Comparison of ENCODE assay signal across 1 cellular context in genomic region chr1:109274533-109275476, GRCh38.
TF ChIP-seq lines count a peak whose summit lies in the region.

No MANE protein-coding gene starts in this region.

TF ChIP-seq in HepG2, 621 proteins besides CTCF, POLR2A, EP300 and RAD21 (continued from another document and continues in another):
- TF ChIP-seq PAXIP1 (CRISPR knock-in tag; conservative IDR thresholded peaks at IDR 0.05) (peak; percentile 87), ZNF577 (CRISPR knock-in tag; IDR thresholded peaks at IDR 0.05; ENCODE audit: borderline replicate concordance, low read depth) (no peak), JUN (CRISPR knock-in tag; IDR thresholded peaks at IDR 0.05) (no peak), NCOA2 (CRISPR knock-in tag; IDR thresholded peaks at IDR 0.05) (peak; percentile 69; the same call in 1 of the 2 replicates), EHMT2 (IDR thresholded peaks at IDR 0.05; ENCODE audit: borderline replicate concordance, low read depth, low read length) (no peak), HNF1A (IDR thresholded peaks at IDR 0.05; ENCODE audit: low read depth) (no peak), HNF1A (CRISPR knock-in tag; IDR thresholded peaks at IDR 0.05; ENCODE audit: borderline replicate concordance) (no peak; the same call in 1 of the 2 replicates), CBX5 (CRISPR knock-in tag; IDR thresholded peaks at IDR 0.05; ENCODE audit: borderline replicate concordance) (no peak; the same call in 1 of the 2 replicates), ZBTB37 (CRISPR knock-in tag; IDR thresholded peaks at IDR 0.05) (no peak), NFATC3 (CRISPR knock-in tag; IDR thresholded peaks at IDR 0.05) (no peak), DRAP1 (CRISPR knock-in tag; IDR thresholded peaks at IDR 0.05) (no peak; the same call in 1 of the 2 replicates), SRY (CRISPR knock-in tag; IDR thresholded peaks at IDR 0.05) (0 out of 2 replicates have a peak, but pooled peaks have one; percentile 73), JARID2 (CRISPR knock-in tag; IDR thresholded peaks at IDR 0.05; ENCODE audit: insufficient replicate concordance) (no peak), SOX5 (CRISPR knock-in tag; IDR thresholded peaks at IDR 0.05; ENCODE audit: borderline replicate concordance) (peak; percentile 49; the same call in 1 of the 2 replicates), IRF9 (CRISPR knock-in tag; IDR thresholded peaks at IDR 0.05; ENCODE audit: borderline replicate concordance) (no peak), HNRNPH1 (optimal IDR thresholded peaks at IDR 0.05; ENCODE audit: low read depth, low read length) (no peak), ZNF766 (CRISPR knock-in tag; IDR thresholded peaks at IDR 0.05; ENCODE audit: borderline replicate concordance) (no peak), NCOA5 (CRISPR knock-in tag; IDR thresholded peaks at IDR 0.05) (no peak), ZNF383 (CRISPR knock-in tag; IDR thresholded peaks at IDR 0.05; ENCODE audit: borderline replicate concordance) (no peak), ZNF17 (CRISPR knock-in tag; IDR thresholded peaks at IDR 0.05) (no peak), NONO (IDR thresholded peaks at IDR 0.05) (no peak), NONO (CRISPR knock-in tag; conservative IDR thresholded peaks at IDR 0.05) (peak; percentile 72), ZNF780A (CRISPR knock-in tag; IDR thresholded peaks at IDR 0.05) (no peak), KDM6A (CRISPR knock-in tag; IDR thresholded peaks at IDR 0.05; ENCODE audit: low read depth) (peak; percentile 75), MBD4 (IDR thresholded peaks at IDR 0.05; ENCODE audit: borderline replicate concordance, low read length) (no peak), IKZF4 (CRISPR knock-in tag; IDR thresholded peaks at IDR 0.05; ENCODE audit: borderline replicate concordance, low read depth, not compliant biosample characterization) (peak; percentile 32), NR2F6 (IDR thresholded peaks at IDR 0.05) (0 out of 2 replicates have a peak, but pooled peaks have one; percentile 6), NR2F6 (CRISPR knock-in tag; IDR thresholded peaks at IDR 0.05) (peak; percentile 68; the same call in 1 of the 2 replicates), XRCC5 (optimal IDR thresholded peaks at IDR 0.05; ENCODE audit: low read length) (peak; percentile 64), PTBP1 (IDR thresholded peaks at IDR 0.05; ENCODE audit: low read depth, low read length, poor library complexity, severe bottlenecking) (no peak), ETS1 (CRISPR knock-in tag; IDR thresholded peaks at IDR 0.05) (no peak), HINFP (CRISPR knock-in tag; IDR thresholded peaks at IDR 0.05; ENCODE audit: low read depth) (no peak), XBP1 (CRISPR knock-in tag; IDR thresholded peaks at IDR 0.05) (no peak), SRSF1 (optimal IDR thresholded peaks at IDR 0.05; ENCODE audit: low read depth, low read length) (peak; percentile 59), ZSCAN12 (CRISPR knock-in tag; IDR thresholded peaks at IDR 0.05) (0 out of 2 replicates have a peak, but pooled peaks have one; percentile 44), MZF1 (CRISPR knock-in tag; IDR thresholded peaks at IDR 0.05; ENCODE audit: borderline replicate concordance) (no peak), ZBTB14 (CRISPR knock-in tag; IDR thresholded peaks at IDR 0.05) (no peak), SNAPC5 (CRISPR knock-in tag; IDR thresholded peaks at IDR 0.05; ENCODE audit: borderline replicate concordance) (no peak), CCDC6 (CRISPR knock-in tag; IDR thresholded peaks at IDR 0.05) (no peak; the same call in 1 of the 2 replicates), ZBTB8A (CRISPR knock-in tag; IDR thresholded peaks at IDR 0.05; ENCODE audit: borderline replicate concordance, low read depth) (no peak), U2AF1 (optimal IDR thresholded peaks at IDR 0.05; ENCODE audit: low read depth, low read length) (no peak), FOXP1 (IDR thresholded peaks at IDR 0.05) (0 out of 2 replicates have a peak, but pooled peaks have one; percentile 31), FOXP1 (CRISPR knock-in tag; IDR thresholded peaks at IDR 0.05) (peak; percentile 75), FOXP4 (CRISPR knock-in tag; IDR thresholded peaks at IDR 0.05) (peak; percentile 92), ZFP36 (IDR thresholded peaks at IDR 0.05; ENCODE audit: borderline replicate concordance, low read depth, low read length, partially characterized antibody) (no peak), PHB2 (IDR thresholded peaks at IDR 0.05; ENCODE audit: partially characterized antibody) (no peak), ZC3H13 (CRISPR knock-in tag; IDR thresholded peaks at IDR 0.05) (no peak; the same call in 1 of the 2 replicates), ZNF564 (CRISPR knock-in tag; IDR thresholded peaks at IDR 0.05) (peak; percentile 76), ZNF446 (CRISPR knock-in tag; IDR thresholded peaks at IDR 0.05) (no peak)
